In genomic region chr15:81851307-81851706, GRCh38 we compare ENCODE assay signal across 27 cellular contexts.
"Had no signal": no experiment of that assay in that cellular context is flagged by ENCODE, and none has a peak within 500 bp of the region (broad histone marks: within the 10 kb centered on the region; RNA-seq: fewer than 3 reads in every experiment).

No MANE protein-coding gene starts in this region.

- H3K36me3 ChIP-seq: adrenal gland, ascending aorta, breast epithelium, cardiac muscle cell had no signal

- DNase-seq: activated CD4-positive, alpha-beta memory T cell treated with anti-CD3 and anti-CD28 coated beads for 36 hours; activated CD4-positive, alpha-beta T cell treated with anti-CD3 and anti-CD28 coated beads for 1 hour; activated CD4-positive, alpha-beta T cell treated with anti-CD3 and anti-CD28 coated beads for 4 hours; activated CD4-positive, CD25-positive, alpha-beta regulatory T cell; activated CD8-positive, alpha-beta memory T cell treated with anti-CD3 and anti-CD28 coated beads, Interleukin-2, amount 10 ng/mL, durations not matched to agents 7 days and 5 days; activated CD8-positive, alpha-beta memory T cell treated with anti-CD3 and anti-CD28 coated beads, Interleukin-2, amount 50 U/mL, for 4 hours; activated CD8-positive, alpha-beta T cell treated with anti-CD3 and anti-CD28 coated beads, Interleukin-2, amount 10 ng/mL, durations not matched to agents 7 days and 5 days; activated effector memory CD4-positive, alpha-beta T cell treated with anti-CD3 and anti-CD28 coated beads, Interleukin-2, amount 50 U/mL, for 16 hours; activated naive CD4-positive, alpha-beta T cell treated with anti-CD3 and anti-CD28 coated beads for 36 hours; activated naive CD8-positive, alpha-beta T cell treated with anti-CD3 and anti-CD28 coated beads for 36 hours; activated naive CD8-positive, alpha-beta T cell treated with anti-CD3 and anti-CD28 coated beads, Interleukin-2, amount 50 U/mL, for 24 hours; activated T-cell treated with anti-CD3 and anti-CD28 coated beads, Interleukin-2, amount 50 U/mL, for 1 hour; activated T-cell treated with anti-CD3 and anti-CD28 coated beads, Interleukin-2, amount 50 U/mL, for 48 hours; adrenal gland; effector memory CD4-positive, alpha-beta T cell; endodermal cell; foreskin fibroblast; head of caudate nucleus; T-helper 2 cell had no signal

- H3K9me3 ChIP-seq: adrenal gland, ascending aorta, breast epithelium had no signal

- H3K4me3 ChIP-seq: adrenal gland, ascending aorta, breast epithelium, cardiac muscle cell had no signal

- H3K27ac ChIP-seq: adrenal gland, ascending aorta, breast epithelium, cardiac muscle cell had no signal

- H3K27me3 Mint-ChIP-seq: activated CD4-positive, alpha-beta memory T cell treated with anti-CD3 and anti-CD28 coated beads for 36 hours; activated CD8-positive, alpha-beta memory T cell treated with anti-CD3 and anti-CD28 coated beads, Interleukin-2, amount 10 ng/mL, durations not matched to agents 7 days and 5 days; activated naive CD8-positive, alpha-beta T cell treated with anti-CD3 and anti-CD28 coated beads for 36 hours had no signal

- H3K27me3 ChIP-seq: adrenal gland, ascending aorta, breast epithelium, cardiac muscle cell had no signal

- H3K36me3 Mint-ChIP-seq: activated CD4-positive, alpha-beta memory T cell treated with anti-CD3 and anti-CD28 coated beads for 36 hours; activated CD8-positive, alpha-beta memory T cell treated with anti-CD3 and anti-CD28 coated beads, Interleukin-2, amount 10 ng/mL, durations not matched to agents 7 days and 5 days; activated naive CD4-positive, alpha-beta T cell treated with anti-CD3 and anti-CD28 coated beads, Interleukin-2, amount 50 U/mL, for 24 hours; activated naive CD8-positive, alpha-beta T cell treated with anti-CD3 and anti-CD28 coated beads for 36 hours had no signal

- H3K4me3 Mint-ChIP-seq: activated CD4-positive, alpha-beta memory T cell treated with anti-CD3 and anti-CD28 coated beads for 36 hours; activated CD8-positive, alpha-beta memory T cell treated with anti-CD3 and anti-CD28 coated beads, Interleukin-2, amount 10 ng/mL, durations not matched to agents 7 days and 5 days; activated CD8-positive, alpha-beta T cell treated with anti-CD3 and anti-CD28 coated beads, Interleukin-2, amount 10 ng/mL, durations not matched to agents 7 days and 5 days; activated naive CD4-positive, alpha-beta T cell treated with anti-CD3 and anti-CD28 coated beads for 36 hours; activated naive CD4-positive, alpha-beta T cell treated with anti-CD3 and anti-CD28 coated beads, Interleukin-2, amount 50 U/mL, for 24 hours; activated naive CD8-positive, alpha-beta T cell treated with anti-CD3 and anti-CD28 coated beads for 36 hours; activated naive CD8-positive, alpha-beta T cell treated with anti-CD3 and anti-CD28 coated beads, Interleukin-2, amount 50 U/mL, for 24 hours; activated T-helper 1 cell treated with anti-CD3 and anti-CD28 coated beads, Interleukin-12 subunit alpha, Interleukin-12 subunit beta, Interleukin-2, Interleukin-4 antibody, amounts not matched to agents 30 ng/mL and 10 ng/mL and 1 ng/mL, durations not matched to agents 14 hours and 24 hours and 36 hours; brain; endodermal cell had no signal

- H3K27ac Mint-ChIP-seq: activated CD4-positive, alpha-beta memory T cell treated with anti-CD3 and anti-CD28 coated beads for 36 hours; activated CD8-positive, alpha-beta memory T cell treated with anti-CD3 and anti-CD28 coated beads, Interleukin-2, amount 10 ng/mL, durations not matched to agents 7 days and 5 days; activated CD8-positive, alpha-beta T cell treated with anti-CD3 and anti-CD28 coated beads, Interleukin-2, amount 10 ng/mL, durations not matched to agents 7 days and 5 days; activated naive CD4-positive, alpha-beta T cell treated with anti-CD3 and anti-CD28 coated beads for 36 hours; activated naive CD4-positive, alpha-beta T cell treated with anti-CD3 and anti-CD28 coated beads, Interleukin-2, amount 50 U/mL, for 24 hours; activated naive CD8-positive, alpha-beta T cell treated with anti-CD3 and anti-CD28 coated beads for 36 hours; activated naive CD8-positive, alpha-beta T cell treated with anti-CD3 and anti-CD28 coated beads, Interleukin-2, amount 50 U/mL, for 24 hours; activated T-helper 1 cell treated with anti-CD3 and anti-CD28 coated beads, Interleukin-12 subunit alpha, Interleukin-12 subunit beta, Interleukin-2, Interleukin-4 antibody, amounts not matched to agents 30 ng/mL and 10 ng/mL and 1 ng/mL, durations not matched to agents 14 hours and 24 hours and 36 hours; activated T-helper 2 cell treated with anti-CD3 and anti-CD28 coated beads, Interferon-gamma antibody, Interleukin-2, Interleukin-4, amounts not matched to agents 10 μg/mL and 5 μg/mL and 100 μg/mL, durations not matched to agents 14 hours and 24 hours and 36 hours; brain had no signal

- H3K4me1 Mint-ChIP-seq: activated CD8-positive, alpha-beta memory T cell treated with anti-CD3 and anti-CD28 coated beads, Interleukin-2, amount 10 ng/mL, durations not matched to agents 7 days and 5 days; activated naive CD4-positive, alpha-beta T cell treated with anti-CD3 and anti-CD28 coated beads, Interleukin-2, amount 50 U/mL, for 24 hours; activated naive CD8-positive, alpha-beta T cell treated with anti-CD3 and anti-CD28 coated beads for 36 hours; activated naive CD8-positive, alpha-beta T cell treated with anti-CD3 and anti-CD28 coated beads, Interleukin-2, amount 50 U/mL, for 24 hours had no signal

- H3K9me3 Mint-ChIP-seq: activated CD4-positive, alpha-beta memory T cell treated with anti-CD3 and anti-CD28 coated beads for 36 hours; activated naive CD4-positive, alpha-beta T cell treated with anti-CD3 and anti-CD28 coated beads for 36 hours; activated naive CD4-positive, alpha-beta T cell treated with anti-CD3 and anti-CD28 coated beads, Interleukin-2, amount 50 U/mL, for 24 hours; activated naive CD8-positive, alpha-beta T cell treated with anti-CD3 and anti-CD28 coated beads for 36 hours; activated naive CD8-positive, alpha-beta T cell treated with anti-CD3 and anti-CD28 coated beads, Interleukin-2, amount 50 U/mL, for 24 hours; activated T-helper 1 cell treated with anti-CD3 and anti-CD28 coated beads, Interleukin-12 subunit alpha, Interleukin-12 subunit beta, Interleukin-2, Interleukin-4 antibody, amounts not matched to agents 30 ng/mL and 10 ng/mL and 1 ng/mL, durations not matched to agents 14 hours and 24 hours and 36 hours; activated T-helper 2 cell treated with anti-CD3 and anti-CD28 coated beads, Interferon-gamma antibody, Interleukin-2, Interleukin-4, amounts not matched to agents 10 μg/mL and 5 μg/mL and 100 μg/mL, durations not matched to agents 14 hours and 24 hours and 36 hours; brain; endodermal cell had no signal

- ATAC-seq: activated CD8-positive, alpha-beta memory T cell treated with anti-CD3 and anti-CD28 coated beads, Interleukin-2, amount 10 ng/mL, durations not matched to agents 7 days and 5 days; activated CD8-positive, alpha-beta T cell treated with anti-CD3 and anti-CD28 coated beads, Interleukin-2, amount 10 ng/mL, durations not matched to agents 7 days and 5 days; activated naive CD8-positive, alpha-beta T cell treated with anti-CD3 and anti-CD28 coated beads, Interleukin-2, amount 50 U/mL, for 24 hours; esophagus mucosa had no signal

- H3K4me1 ChIP-seq: adrenal gland, ascending aorta, breast epithelium had no signal
